25 cellular contexts compared by ENCODE assay signal in the genomic region with DNA sequence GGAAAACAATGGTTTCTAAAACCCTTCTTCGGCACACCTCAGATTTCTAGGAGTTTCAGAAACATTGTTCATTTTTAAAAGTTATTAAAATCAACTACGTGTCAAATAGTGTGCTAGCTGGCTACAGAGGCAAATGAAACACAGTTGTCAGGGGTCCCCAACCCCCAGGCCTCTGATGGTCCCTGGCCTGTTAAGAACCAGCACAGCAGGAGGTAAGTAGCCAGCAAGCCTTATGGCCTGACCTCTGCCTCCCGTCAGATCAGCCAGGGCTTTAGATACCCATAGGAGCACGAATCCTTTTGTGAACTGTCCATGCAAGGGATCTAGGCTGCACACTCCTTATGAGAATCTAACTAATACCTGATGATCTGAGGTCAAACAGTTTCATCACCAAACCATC.
"Had no signal": no experiment of that assay in that cellular context is flagged by ENCODE, and none has a peak within 500 bp of the region (broad histone marks: within the 10 kb centered on the region; RNA-seq: fewer than 3 reads in every experiment).

No MANE protein-coding gene starts in this region.

- DNase-seq: hypothalamus; islet precursor cell; left ventricle myocardium inferior; midbrain; mucosa of descending colon; naive thymus-derived CD4-positive, alpha-beta T cell; nucleus accumbens; pancreas; right cardiac atrium; stimulated activated CD4-positive, alpha-beta T cell treated with anti-CD3 and anti-CD28 coated beads, Interleukin-12 subunit alpha, Interleukin-12 subunit beta, amount 100 ng/mL, for 4 hours; stimulated activated CD4-positive, alpha-beta T cell treated with anti-CD3 and anti-CD28 coated beads, Interleukin-15, amount 100 ng/mL, for 24 hours; stimulated activated CD4-positive, alpha-beta T cell treated with anti-CD3 and anti-CD28 coated beads, Interleukin-2, amount 100 ng/mL, for 24 hours; stimulated activated CD4-positive, alpha-beta T cell treated with anti-CD3 and anti-CD28 coated beads, Interleukin-4, amount 100 ng/mL, for 1 hour; stimulated activated naive B cell treated with anti-CD40 and anti-IgM and Interleukin-4, amounts not matched to agents 10 μg/mL and 1 μg/mL and 100 μg/mL, for 72 hours; stimulated activated naive CD8-positive, alpha-beta T cell treated with anti-CD3 and anti-CD28 coated beads, Interleukin-15, Interleukin-2, amounts not matched to agents 100 U/mL and 50 U/mL, for 24 hours; stomach; testis; thyroid gland; transverse colon; upper lobe of right lung had no signal

- H3K27ac ChIP-seq: left ventricle myocardium inferior, pancreas, prostate gland, skin epidermis, stomach, testis, thyroid gland, transverse colon, upper lobe of right lung had no signal

- H3K27me3 Mint-ChIP-seq: natural killer cell treated with Interleukin-12 subunit alpha and Interleukin-12 subunit beta and Interleukin-15 and Interleukin-18, amount 100 ng/mL, for 72 hours; stimulated activated naive B cell treated with anti-CD40 and anti-IgM and Interleukin-4, amounts not matched to agents 10 μg/mL and 1 μg/mL and 100 μg/mL, for 72 hours had no signal

- H3K4me3 ChIP-seq: left ventricle myocardium inferior, lung, mucosa of descending colon, pancreas, prostate gland, skin epidermis, stomach, testis, thyroid gland, transverse colon, upper lobe of right lung had no signal

- H3K36me3 Mint-ChIP-seq: naive thymus-derived CD4-positive, alpha-beta T cell; natural killer cell treated with Interleukin-12 subunit alpha and Interleukin-12 subunit beta and Interleukin-15 and Interleukin-18, amount 100 ng/mL, for 72 hours; stimulated activated naive B cell treated with anti-CD40 and anti-IgM and Interleukin-4, amounts not matched to agents 10 μg/mL and 1 μg/mL and 100 μg/mL, for 72 hours had no signal

- H3K9me3 Mint-ChIP-seq: naive thymus-derived CD4-positive, alpha-beta T cell; natural killer cell treated with Interleukin-12 subunit alpha and Interleukin-12 subunit beta and Interleukin-15 and Interleukin-18, amount 100 ng/mL, for 72 hours; stimulated activated naive B cell treated with anti-CD40 and anti-IgM and Interleukin-4, amounts not matched to agents 10 μg/mL and 1 μg/mL and 100 μg/mL, for 72 hours had no signal

- H3K4me1 Mint-ChIP-seq: naive thymus-derived CD4-positive, alpha-beta T cell; stimulated activated naive B cell treated with anti-CD40 and anti-IgM and Interleukin-4, amounts not matched to agents 10 μg/mL and 1 μg/mL and 100 μg/mL, for 72 hours had no signal

- H3K27ac Mint-ChIP-seq: naive thymus-derived CD4-positive, alpha-beta T cell; natural killer cell treated with Interleukin-12 subunit alpha and Interleukin-12 subunit beta and Interleukin-15 and Interleukin-18, amount 100 ng/mL, for 72 hours; stimulated activated naive B cell treated with anti-CD40 and anti-IgM and Interleukin-4, amounts not matched to agents 10 μg/mL and 1 μg/mL and 100 μg/mL, for 72 hours had no signal

- H3K36me3 ChIP-seq: left ventricle myocardium inferior, pancreas, prostate gland, stomach, thyroid gland, transverse colon, upper lobe of right lung had no signal

- H3K4me3 Mint-ChIP-seq: naive thymus-derived CD4-positive, alpha-beta T cell; natural killer cell treated with Interleukin-12 subunit alpha and Interleukin-12 subunit beta and Interleukin-15 and Interleukin-18, amount 100 ng/mL, for 72 hours; stimulated activated naive B cell treated with anti-CD40 and anti-IgM and Interleukin-4, amounts not matched to agents 10 μg/mL and 1 μg/mL and 100 μg/mL, for 72 hours had no signal

- H3K4me1 ChIP-seq: left ventricle myocardium inferior, pancreas, prostate gland, stomach, testis, thyroid gland, transverse colon, upper lobe of right lung had no signal

- ATAC-seq: mucosa of descending colon; naive thymus-derived CD4-positive, alpha-beta T cell; natural killer cell treated with Interleukin-12 subunit alpha and Interleukin-12 subunit beta and Interleukin-15 and Interleukin-18, amount 100 ng/mL, for 72 hours; pancreas; right cardiac atrium; sciatic nerve; stimulated activated naive B cell treated with anti-CD40 and anti-IgM and Interleukin-4, amounts not matched to agents 10 μg/mL and 1 μg/mL and 100 μg/mL, for 72 hours; stimulated activated naive CD8-positive, alpha-beta T cell treated with anti-CD3 and anti-CD28 coated beads, Interleukin-15, Interleukin-2, amounts not matched to agents 100 U/mL and 50 U/mL, for 24 hours; upper lobe of right lung had no signal

- H3K27me3 ChIP-seq: pancreas, stomach, testis, thyroid gland, transverse colon, upper lobe of right lung had no signal

- H3K9me3 ChIP-seq: left ventricle myocardium inferior, mucosa of descending colon, pancreas, prostate gland, stomach, testis, thyroid gland, transverse colon, upper lobe of right lung had no signal
